Comparison of ENCODE assay signal across 8 cellular contexts in genomic region chr19:40750285-40751064, GRCh38. TPM values are rescaled to one million over a fixed set of nuclear protein-coding genes. Genes with fewer than 3 reads are reported as not detected.
DNase-seq lines count a peak whose midpoint lies in the region; ATAC-seq, FAIRE-seq and TF ChIP-seq lines count a peak whose summit lies in the region.

A gene with protein sequence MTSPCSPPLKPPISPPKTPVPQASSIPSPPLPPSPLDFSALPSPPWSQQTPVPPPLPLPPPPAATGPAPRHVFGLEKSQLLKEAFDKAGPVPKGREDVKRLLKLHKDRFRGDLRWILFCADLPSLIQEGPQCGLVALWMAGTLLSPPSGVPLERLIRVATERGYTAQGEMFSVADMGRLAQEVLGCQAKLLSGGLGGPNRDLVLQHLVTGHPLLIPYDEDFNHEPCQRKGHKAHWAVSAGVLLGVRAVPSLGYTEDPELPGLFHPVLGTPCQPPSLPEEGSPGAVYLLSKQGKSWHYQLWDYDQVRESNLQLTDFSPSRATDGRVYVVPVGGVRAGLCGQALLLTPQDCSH (minus strand): TSS chr19:40750477. CDS start chr19:40749803, 674 bp downstream.

- H3K36me3 ChIP-seq in KOPT-K1 (ENCODE audit: insufficient read depth, low read length) (peaks cover 27% of the 10 kb centered on the region), esophagus squamous epithelium (peaks cover 0 to 13% (median under 1%) of the 10 kb centered on the region in 3 donors)

- peak within 1 kb of the TSS; percentile 46 to 86 (median 74) for H3K4me3 ChIP-seq in esophagus squamous epithelium

- H3K9me3 ChIP-seq in KOPT-K1 (ENCODE audit: insufficient read depth, low read length, poor library complexity, severe bottlenecking) (no peaks in the 10 kb centered on the region), esophagus squamous epithelium (no peaks in the 10 kb centered on the region)

- peaks cover 18 to 65% (median 49%) of the 10 kb centered on the region in 3 donors for H3K4me1 ChIP-seq in esophagus squamous epithelium

- 0 to 2% methylated on average over 38 to 42 of the region's 52 CpGs for WGBS in esophagus squamous epithelium, 2 donors

- TF ChIP-seq POLR2A in esophagus squamous epithelium (IDR thresholded peaks at IDR 0.05): peak in 2 of 4 donors; percentile 77 to 84

- peak; percentile 99 for DNase-seq in DMS79 (lab: John Stamatoyannopoulos, UW)
- DNase-seq in RCC 7860 (ENCODE audit: low spot score): peak; percentile 99
- DNase-seq in activated T-helper 1 cell treated with Interleukin-2 at 50 U/mL for 16 hours (ENCODE audit: low read depth): peak; percentile 98
- DNase-seq in esophagus squamous epithelium (lab: John Stamatoyannopoulos, UW): peak; percentile 99
- DNase-seq in myocyte (ENCODE audit: low read depth): peak; percentile 100
- DNase-seq in stimulated activated CD8-positive, alpha-beta memory T cell treated with anti-CD3 and anti-CD28 coated beads, Interleukin-7, amount 100 ng/mL, for 48 hours (ENCODE audit: extremely low read depth in 1 of 2, low read depth in 1 of 2): peak; percentile 98 to 100

- ATAC-seq in GM21786 (IDR thresholded peaks at IDR 0.05; ENCODE audit: unreplicated experiment): peak; percentile 79

- intact Hi-C loops in esophagus squamous epithelium (cut with DNase I): no loop called here

- peak; percentile 93 for FAIRE-seq in RCC 7860 (lab: Jason Lieb, UNC)

- peak in 3 of 6 experiments; percentile 9 to 39 (median 12) for TF ChIP-seq CTCF in esophagus squamous epithelium (IDR thresholded peaks at IDR 0.05)

- H3K27me3 ChIP-seq in esophagus squamous epithelium: no peaks in the 10 kb centered on the region

- peak within 1 kb of the TSS; percentile 92 for H3K27ac ChIP-seq in KOPT-K1 (ENCODE audit: low read depth, low read length, poor library complexity, severe bottlenecking)
- H3K27ac ChIP-seq in esophagus squamous epithelium: peak within 1 kb of the TSS; percentile 96 to 98 (median 98)

RNA-seq across cellular contexts. Expression of the gene that starts here (rescaled TPM):
- total RNA-seq in esophagus squamous epithelium (1 to 10 TPM; 2.1 to 2.8 (median 2.4) TPM), myocyte (2.2 and 3.6 TPM in 2 replicates)
- polyA plus RNA-seq in myocyte (2012): 10.1 TPM

Comparison
In these comparisons a context has a peak if more than half of its experiments do, and no peak if none do; other contexts are left out.
1. Peak in every context shown above with its lines: DNase-seq, ATAC-seq, H3K4me3 ChIP-seq and H3K27ac ChIP-seq.